Comparison of ENCODE assay signal across 30 cellular contexts in genomic region chr13:45796421-45796960, GRCh38. TPM values are rescaled to one million over a fixed set of nuclear protein-coding genes. Genes with fewer than 3 reads are reported as not detected.
"Had no signal": no experiment of that assay in that cellular context is flagged by ENCODE, and none has a peak within 500 bp of the region (broad histone marks: within the 10 kb centered on the region; RNA-seq: fewer than 3 reads in every experiment).

No MANE protein-coding gene starts in this region.

- H3K4me1 Mint-ChIP-seq: activated B cell treated with CpG ODN at 0.5 μM for 24 hours; activated CD8-positive, alpha-beta memory T cell treated with anti-CD3 and anti-CD28 coated beads, Interleukin-2, amount 10 ng/mL, durations not matched to agents 7 days and 5 days; natural killer cell; stimulated activated effector memory CD8-positive, alpha-beta T cell treated with anti-CD3 and anti-CD28 coated beads, Interleukin-12 subunit alpha, Interleukin-12 subunit beta, amount 100 ng/mL, for 72 hours had no signal

- H3K27me3 ChIP-seq: neutrophil, ovary, uterus had no signal

- ATAC-seq: activated CD8-positive, alpha-beta memory T cell treated with anti-CD3 and anti-CD28 coated beads, Interleukin-2, amount 10 ng/mL, durations not matched to agents 7 days and 5 days; activated CD8-positive, alpha-beta T cell treated with anti-CD3 and anti-CD28 coated beads, Interleukin-2, amount 10 ng/mL, durations not matched to agents 7 days and 5 days; activated naive CD4-positive, alpha-beta T cell treated with anti-CD3 and anti-CD28 coated beads, Interleukin-2, amount 50 U/mL, for 72 hours; esophagus mucosa; left lobe of liver; natural killer cell; sciatic nerve; stimulated activated effector memory CD8-positive, alpha-beta T cell treated with anti-CD3 and anti-CD28 coated beads, Interleukin-12 subunit alpha, Interleukin-12 subunit beta, amount 100 ng/mL, for 72 hours; stimulated activated naive CD8-positive, alpha-beta T cell treated with anti-CD3 and anti-CD28 coated beads, Interleukin-15, amount 100 ng/mL, for 72 hours; T-helper 17 cell had no signal

- H3K4me3 ChIP-seq: lung, ovary, skin epidermis, uterus had no signal

- H3K36me3 ChIP-seq: neutrophil, ovary, uterus had no signal

- H3K4me1 ChIP-seq: uterus had no signal

- H3K4me3 Mint-ChIP-seq: activated B cell treated with CpG ODN at 0.5 μM for 24 hours; activated CD8-positive, alpha-beta memory T cell treated with anti-CD3 and anti-CD28 coated beads, Interleukin-2, amount 10 ng/mL, durations not matched to agents 7 days and 5 days; activated CD8-positive, alpha-beta T cell treated with anti-CD3 and anti-CD28 coated beads, Interleukin-2, amount 10 ng/mL, durations not matched to agents 7 days and 5 days; natural killer cell; stimulated activated effector memory CD8-positive, alpha-beta T cell treated with anti-CD3 and anti-CD28 coated beads, Interleukin-12 subunit alpha, Interleukin-12 subunit beta, amount 100 ng/mL, for 72 hours; stimulated activated naive CD8-positive, alpha-beta T cell treated with anti-CD3 and anti-CD28 coated beads, Interleukin-15, amount 100 ng/mL, for 72 hours; T-helper 17 cell; type B pancreatic cell had no signal

- DNase-seq: activated B cell treated with CpG ODN at 0.5 μM for 24 hours; activated CD4-positive, alpha-beta T cell treated with anti-CD3 and anti-CD28 coated beads, Interleukin-2, amount 50 U/mL, for 1 hour; activated CD8-positive, alpha-beta memory T cell treated with anti-CD3 and anti-CD28 coated beads, Interleukin-2, amount 10 ng/mL, durations not matched to agents 7 days and 5 days; activated CD8-positive, alpha-beta T cell treated with anti-CD3 and anti-CD28 coated beads, Interleukin-2, amount 10 ng/mL, durations not matched to agents 7 days and 5 days; activated naive CD4-positive, alpha-beta T cell; activated T-cell treated with anti-CD3 and anti-CD28 coated beads, Interleukin-2, amount 50 U/mL, for 48 hours; cortex of kidney; foreskin fibroblast; head of caudate nucleus; hippocampal formation; mesendoderm; natural killer cell; ovary; stimulated activated CD4-positive, alpha-beta T cell treated with anti-CD3 and anti-CD28 coated beads, Interleukin-4, amount 100 ng/mL, for 24 hours; stimulated activated naive CD8-positive, alpha-beta T cell treated with anti-CD3 and anti-CD28 coated beads, Interleukin-15, amount 100 ng/mL, for 72 hours; substantia nigra; T-helper 17 cell; T1000; uterus had no signal

- H3K36me3 Mint-ChIP-seq: activated CD8-positive, alpha-beta memory T cell treated with anti-CD3 and anti-CD28 coated beads, Interleukin-2, amount 10 ng/mL, durations not matched to agents 7 days and 5 days; activated naive CD4-positive, alpha-beta T cell treated with anti-CD3 and anti-CD28 coated beads, Interleukin-2, amount 50 U/mL, for 72 hours; natural killer cell; stimulated activated effector memory CD8-positive, alpha-beta T cell treated with anti-CD3 and anti-CD28 coated beads, Interleukin-12 subunit alpha, Interleukin-12 subunit beta, amount 100 ng/mL, for 72 hours; type B pancreatic cell had no signal

- H3K9me3 Mint-ChIP-seq: activated B cell treated with CpG ODN at 0.5 μM for 24 hours; activated T-helper 2 cell treated with anti-CD3 and anti-CD28 coated beads, Interferon-gamma antibody, Interleukin-2, Interleukin-4, amounts not matched to agents 10 μg/mL and 5 μg/mL and 100 μg/mL, durations not matched to agents 14 hours and 24 hours and 36 hours; natural killer cell; stimulated activated naive CD8-positive, alpha-beta T cell treated with anti-CD3 and anti-CD28 coated beads, Interleukin-15, amount 100 ng/mL, for 72 hours; type B pancreatic cell had no signal

- H3K27ac ChIP-seq: neutrophil, ovary, skin epidermis, uterus had no signal

- H3K27me3 Mint-ChIP-seq: activated B cell treated with CpG ODN at 0.5 μM for 24 hours; activated CD8-positive, alpha-beta memory T cell treated with anti-CD3 and anti-CD28 coated beads, Interleukin-2, amount 10 ng/mL, durations not matched to agents 7 days and 5 days; stimulated activated naive CD8-positive, alpha-beta T cell treated with anti-CD3 and anti-CD28 coated beads, Interleukin-15, amount 100 ng/mL, for 72 hours had no signal

- H3K9me3 ChIP-seq: neutrophil, ovary, uterus had no signal

- H3K27ac Mint-ChIP-seq: activated B cell treated with CpG ODN at 0.5 μM for 24 hours; activated CD8-positive, alpha-beta memory T cell treated with anti-CD3 and anti-CD28 coated beads, Interleukin-2, amount 10 ng/mL, durations not matched to agents 7 days and 5 days; activated CD8-positive, alpha-beta T cell treated with anti-CD3 and anti-CD28 coated beads, Interleukin-2, amount 10 ng/mL, durations not matched to agents 7 days and 5 days; activated naive CD4-positive, alpha-beta T cell treated with anti-CD3 and anti-CD28 coated beads, Interleukin-2, amount 50 U/mL, for 72 hours; activated T-helper 2 cell treated with anti-CD3 and anti-CD28 coated beads, Interferon-gamma antibody, Interleukin-2, Interleukin-4, amounts not matched to agents 10 μg/mL and 5 μg/mL and 100 μg/mL, durations not matched to agents 14 hours and 24 hours and 36 hours; natural killer cell; progenitor cell of endocrine pancreas; stimulated activated effector memory CD8-positive, alpha-beta T cell treated with anti-CD3 and anti-CD28 coated beads, Interleukin-12 subunit alpha, Interleukin-12 subunit beta, amount 100 ng/mL, for 72 hours; T-helper 17 cell; type B pancreatic cell had no signal

RNA-seq across cellular contexts. Expression of gene SIAH3, which starts 55.1 kb away (rescaled TPM):
- total RNA-seq: activated B cell treated with CpG ODN at 0.5 μM for 24 hours; activated CD8-positive, alpha-beta memory T cell treated with anti-CD3 and anti-CD28 coated beads, Interleukin-2, amount 10 ng/mL, durations not matched to agents 7 days and 5 days; activated CD8-positive, alpha-beta T cell treated with anti-CD3 and anti-CD28 coated beads, Interleukin-2, amount 10 ng/mL, durations not matched to agents 7 days and 5 days; left lobe of liver; natural killer cell; progenitor cell of endocrine pancreas; sciatic nerve had no signal
